In the genomic region with DNA sequence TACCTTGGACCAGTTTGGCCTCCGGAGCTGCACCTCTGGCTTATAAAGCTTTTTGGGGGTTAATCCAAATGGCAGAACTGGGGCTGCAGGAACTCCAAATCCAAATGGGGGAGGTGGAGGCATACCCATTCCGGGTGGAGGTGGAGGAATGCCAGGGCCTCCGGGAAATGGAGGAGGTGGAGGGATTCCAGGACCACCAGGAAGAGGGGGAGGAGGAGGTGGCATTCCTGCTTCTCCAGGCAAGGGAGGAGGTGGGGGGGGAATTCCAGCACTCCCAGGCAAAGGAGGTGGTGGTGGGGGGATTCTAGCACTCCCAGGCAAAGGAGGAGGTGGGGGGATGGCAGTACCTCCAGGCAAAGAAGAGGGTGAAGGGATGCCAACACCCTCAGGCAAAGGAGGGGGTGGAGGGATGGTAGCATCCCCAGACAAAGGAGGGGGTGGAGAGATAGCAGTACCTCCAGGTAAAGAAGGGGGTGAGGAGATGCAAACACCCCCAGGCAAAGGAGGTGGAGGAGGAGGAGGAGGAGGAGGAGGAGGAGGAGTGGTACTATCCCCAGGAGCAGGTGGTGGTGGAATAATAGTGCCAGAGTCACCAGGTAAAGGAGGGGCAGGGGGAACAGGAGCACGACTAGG, we compare ENCODE assay signal across 2 cellular contexts.
TF ChIP-seq lines count a peak whose summit lies in the region.

No MANE protein-coding gene starts in this region.

TF ChIP-seq in GM23338, 12 proteins besides CTCF, POLR2A, EP300 and RAD21 (continues in another document):
- TF ChIP-seq, protein P1, sequence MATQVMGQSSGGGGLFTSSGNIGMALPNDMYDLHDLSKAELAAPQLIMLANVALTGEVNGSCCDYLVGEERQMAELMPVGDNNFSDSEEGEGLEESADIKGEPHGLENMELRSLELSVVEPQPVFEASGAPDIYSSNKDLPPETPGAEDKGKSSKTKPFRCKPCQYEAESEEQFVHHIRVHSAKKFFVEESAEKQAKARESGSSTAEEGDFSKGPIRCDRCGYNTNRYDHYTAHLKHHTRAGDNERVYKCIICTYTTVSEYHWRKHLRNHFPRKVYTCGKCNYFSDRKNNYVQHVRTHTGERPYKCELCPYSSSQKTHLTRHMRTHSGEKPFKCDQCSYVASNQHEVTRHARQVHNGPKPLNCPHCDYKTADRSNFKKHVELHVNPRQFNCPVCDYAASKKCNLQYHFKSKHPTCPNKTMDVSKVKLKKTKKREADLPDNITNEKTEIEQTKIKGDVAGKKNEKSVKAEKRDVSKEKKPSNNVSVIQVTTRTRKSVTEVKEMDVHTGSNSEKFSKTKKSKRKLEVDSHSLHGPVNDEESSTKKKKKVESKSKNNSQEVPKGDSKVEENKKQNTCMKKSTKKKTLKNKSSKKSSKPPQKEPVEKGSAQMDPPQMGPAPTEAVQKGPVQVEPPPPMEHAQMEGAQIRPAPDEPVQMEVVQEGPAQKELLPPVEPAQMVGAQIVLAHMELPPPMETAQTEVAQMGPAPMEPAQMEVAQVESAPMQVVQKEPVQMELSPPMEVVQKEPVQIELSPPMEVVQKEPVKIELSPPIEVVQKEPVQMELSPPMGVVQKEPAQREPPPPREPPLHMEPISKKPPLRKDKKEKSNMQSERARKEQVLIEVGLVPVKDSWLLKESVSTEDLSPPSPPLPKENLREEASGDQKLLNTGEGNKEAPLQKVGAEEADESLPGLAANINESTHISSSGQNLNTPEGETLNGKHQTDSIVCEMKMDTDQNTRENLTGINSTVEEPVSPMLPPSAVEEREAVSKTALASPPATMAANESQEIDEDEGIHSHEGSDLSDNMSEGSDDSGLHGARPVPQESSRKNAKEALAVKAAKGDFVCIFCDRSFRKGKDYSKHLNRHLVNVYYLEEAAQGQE (IDR thresholded peaks at IDR 0.05; ENCODE audit: unreplicated experiment): no peak
- TF ChIP-seq, protein P2, sequence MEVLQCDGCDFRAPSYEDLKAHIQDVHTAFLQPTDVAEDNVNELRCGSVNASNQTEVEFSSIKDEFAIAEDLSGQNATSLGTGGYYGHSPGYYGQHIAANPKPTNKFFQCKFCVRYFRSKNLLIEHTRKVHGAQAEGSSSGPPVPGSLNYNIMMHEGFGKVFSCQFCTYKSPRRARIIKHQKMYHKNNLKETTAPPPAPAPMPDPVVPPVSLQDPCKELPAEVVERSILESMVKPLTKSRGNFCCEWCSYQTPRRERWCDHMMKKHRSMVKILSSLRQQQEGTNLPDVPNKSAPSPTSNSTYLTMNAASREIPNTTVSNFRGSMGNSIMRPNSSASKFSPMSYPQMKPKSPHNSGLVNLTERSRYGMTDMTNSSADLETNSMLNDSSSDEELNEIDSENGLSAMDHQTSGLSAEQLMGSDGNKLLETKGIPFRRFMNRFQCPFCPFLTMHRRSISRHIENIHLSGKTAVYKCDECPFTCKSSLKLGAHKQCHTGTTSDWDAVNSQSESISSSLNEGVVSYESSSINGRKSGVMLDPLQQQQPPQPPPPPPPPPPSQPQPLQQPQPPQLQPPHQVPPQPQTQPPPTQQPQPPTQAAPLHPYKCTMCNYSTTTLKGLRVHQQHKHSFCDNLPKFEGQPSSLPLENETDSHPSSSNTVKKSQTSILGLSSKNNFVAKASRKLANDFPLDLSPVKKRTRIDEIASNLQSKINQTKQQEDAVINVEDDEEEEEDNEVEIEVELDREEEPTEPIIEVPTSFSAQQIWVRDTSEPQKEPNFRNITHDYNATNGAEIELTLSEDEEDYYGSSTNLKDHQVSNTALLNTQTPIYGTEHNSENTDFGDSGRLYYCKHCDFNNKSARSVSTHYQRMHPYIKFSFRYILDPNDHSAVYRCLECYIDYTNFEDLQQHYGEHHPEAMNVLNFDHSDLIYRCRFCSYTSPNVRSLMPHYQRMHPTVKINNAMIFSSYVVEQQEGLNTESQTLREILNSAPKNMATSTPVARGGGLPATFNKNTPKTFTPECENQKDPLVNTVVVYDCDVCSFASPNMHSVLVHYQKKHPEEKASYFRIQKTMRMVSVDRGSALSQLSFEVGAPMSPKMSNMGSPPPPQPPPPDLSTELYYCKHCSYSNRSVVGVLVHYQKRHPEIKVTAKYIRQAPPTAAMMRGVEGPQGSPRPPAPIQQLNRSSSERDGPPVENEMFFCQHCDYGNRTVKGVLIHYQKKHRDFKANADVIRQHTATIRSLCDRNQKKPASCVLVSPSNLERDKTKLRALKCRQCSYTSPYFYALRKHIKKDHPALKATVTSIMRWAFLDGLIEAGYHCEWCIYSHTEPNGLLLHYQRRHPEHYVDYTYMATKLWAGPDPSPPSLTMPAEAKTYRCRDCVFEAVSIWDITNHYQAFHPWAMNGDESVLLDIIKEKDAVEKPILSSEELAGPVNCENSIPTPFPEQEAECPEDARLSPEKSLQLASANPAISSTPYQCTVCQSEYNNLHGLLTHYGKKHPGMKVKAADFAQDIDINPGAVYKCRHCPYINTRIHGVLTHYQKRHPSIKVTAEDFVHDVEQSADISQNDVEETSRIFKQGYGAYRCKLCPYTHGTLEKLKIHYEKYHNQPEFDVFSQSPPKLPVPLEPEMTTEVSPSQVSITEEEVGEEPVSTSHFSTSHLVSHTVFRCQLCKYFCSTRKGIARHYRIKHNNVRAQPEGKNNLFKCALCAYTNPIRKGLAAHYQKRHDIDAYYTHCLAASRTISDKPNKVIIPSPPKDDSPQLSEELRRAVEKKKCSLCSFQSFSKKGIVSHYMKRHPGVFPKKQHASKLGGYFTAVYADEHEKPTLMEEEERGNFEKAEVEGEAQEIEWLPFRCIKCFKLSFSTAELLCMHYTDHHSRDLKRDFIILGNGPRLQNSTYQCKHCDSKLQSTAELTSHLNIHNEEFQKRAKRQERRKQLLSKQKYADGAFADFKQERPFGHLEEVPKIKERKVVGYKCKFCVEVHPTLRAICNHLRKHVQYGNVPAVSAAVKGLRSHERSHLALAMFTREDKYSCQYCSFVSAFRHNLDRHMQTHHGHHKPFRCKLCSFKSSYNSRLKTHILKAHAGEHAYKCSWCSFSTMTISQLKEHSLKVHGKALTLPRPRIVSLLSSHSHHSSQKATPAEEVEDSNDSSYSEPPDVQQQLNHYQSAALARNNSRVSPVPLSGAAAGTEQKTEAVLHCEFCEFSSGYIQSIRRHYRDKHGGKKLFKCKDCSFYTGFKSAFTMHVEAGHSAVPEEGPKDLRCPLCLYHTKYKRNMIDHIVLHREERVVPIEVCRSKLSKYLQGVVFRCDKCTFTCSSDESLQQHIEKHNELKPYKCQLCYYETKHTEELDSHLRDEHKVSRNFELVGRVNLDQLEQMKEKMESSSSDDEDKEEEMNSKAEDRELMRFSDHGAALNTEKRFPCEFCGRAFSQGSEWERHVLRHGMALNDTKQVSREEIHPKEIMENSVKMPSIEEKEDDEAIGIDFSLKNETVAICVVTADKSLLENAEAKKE (CRISPR knock-in tag; IDR thresholded peaks at IDR 0.05): no peak
- TF ChIP-seq NANOG (IDR thresholded peaks at IDR 0.05; ENCODE audit: borderline replicate concordance): no peak
- no peak for TF ChIP-seq EZH2 (IDR thresholded peaks at IDR 0.05; ENCODE audit: low read depth, unreplicated experiment)
- no peak for TF ChIP-seq ZNF114 (CRISPR knock-in tag; IDR thresholded peaks at IDR 0.05)
- no peak for TF ChIP-seq JUNB (IDR thresholded peaks at IDR 0.05; ENCODE audit: unreplicated experiment)
- TF ChIP-seq ZNF331 (CRISPR knock-in tag; IDR thresholded peaks at IDR 0.05; ENCODE audit: low read depth): no peak
- no peak for TF ChIP-seq STAT1 (IDR thresholded peaks at IDR 0.05; ENCODE audit: unreplicated experiment)
- TF ChIP-seq, protein P3, sequence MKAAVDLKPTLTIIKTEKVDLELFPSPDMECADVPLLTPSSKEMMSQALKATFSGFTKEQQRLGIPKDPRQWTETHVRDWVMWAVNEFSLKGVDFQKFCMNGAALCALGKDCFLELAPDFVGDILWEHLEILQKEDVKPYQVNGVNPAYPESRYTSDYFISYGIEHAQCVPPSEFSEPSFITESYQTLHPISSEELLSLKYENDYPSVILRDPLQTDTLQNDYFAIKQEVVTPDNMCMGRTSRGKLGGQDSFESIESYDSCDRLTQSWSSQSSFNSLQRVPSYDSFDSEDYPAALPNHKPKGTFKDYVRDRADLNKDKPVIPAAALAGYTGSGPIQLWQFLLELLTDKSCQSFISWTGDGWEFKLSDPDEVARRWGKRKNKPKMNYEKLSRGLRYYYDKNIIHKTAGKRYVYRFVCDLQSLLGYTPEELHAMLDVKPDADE (IDR thresholded peaks at IDR 0.05): no peak

TF ChIP-seq in K562, 482 proteins besides CTCF, POLR2A, EP300 and RAD21:
- TF ChIP-seq HNRNPL (IDR thresholded peaks at IDR 0.05; ENCODE audit: low read depth, low read length) (no peak), RUNX1 (IDR thresholded peaks at IDR 0.05; ENCODE audit: low read depth) (no peak), POLR2AphosphoS5 (IDR thresholded peaks at IDR 0.05; ENCODE audit: control insufficient read depth, insufficient read depth, low read depth, low read length) (0 out of 2 replicates have a peak, but pooled peaks have one; percentile 15), HEY1 (CRISPR knock-in tag; IDR thresholded peaks at IDR 0.05; ENCODE audit: borderline replicate concordance) (no peak), FOXA1 (IDR thresholded peaks at IDR 0.05; ENCODE audit: borderline replicate concordance) (no peak), KDM1A (IDR thresholded peaks at IDR 0.05) (no peak), BRD9 (IDR thresholded peaks at IDR 0.05; ENCODE audit: low read depth, partially characterized antibody) (no peak)
- TF ChIP-seq, protein P4, sequence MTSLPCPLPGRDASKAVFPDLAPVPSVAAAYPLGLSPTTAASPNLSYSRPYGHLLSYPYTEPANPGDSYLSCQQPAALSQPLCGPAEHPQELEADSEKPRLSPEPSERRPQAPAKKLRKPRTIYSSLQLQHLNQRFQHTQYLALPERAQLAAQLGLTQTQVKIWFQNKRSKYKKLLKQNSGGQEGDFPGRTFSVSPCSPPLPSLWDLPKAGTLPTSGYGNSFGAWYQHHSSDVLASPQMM (CRISPR knock-in tag; IDR thresholded peaks at IDR 0.05): no peak
